Comparison of ENCODE assay signal across 17 cellular contexts in genomic region chr4:80074651-80075050, GRCh38. TPM values are rescaled to one million over a fixed set of nuclear protein-coding genes. Genes with fewer than 3 reads are reported as not detected.
DNase-seq lines count a peak whose midpoint lies in the region; ATAC-seq and TF ChIP-seq lines count a peak whose summit lies in the region.
"Had no signal": no experiment of that assay in that cellular context is flagged by ENCODE, and none has a peak within 500 bp of the region (broad histone marks: within the 10 kb centered on the region; RNA-seq: fewer than 3 reads in every experiment).

No MANE protein-coding gene starts in this region.

- TF ChIP-seq CTCF in HL-60 (IDR thresholded peaks at IDR 0.05; ENCODE audit: insufficient read depth, low read length) (no peak), sigmoid colon (IDR thresholded peaks at IDR 0.05) (no peak), dorsolateral prefrontal cortex (IDR thresholded peaks at IDR 0.05 in 54 of 56, conservative IDR thresholded peaks at IDR 0.05 in 2 of 56; ENCODE audit: low read depth in 1 of 56, partially characterized antibody in 56 of 56) (no peak), chondrocyte (IDR thresholded peaks at IDR 0.05) (no peak)

- DNase-seq in activated CD8-positive, alpha-beta memory T cell treated with anti-CD3 and anti-CD28 coated beads, Interleukin-2, amount 10 ng/mL, durations not matched to agents 7 days and 5 days: no peak
- no peak for DNase-seq in activated CD8-positive, alpha-beta memory T cell treated with anti-CD3 and anti-CD28 coated beads, Interleukin-2, amount 50 U/mL, for 4 hours
- DNase-seq in HL-60 (ENCODE audit: low read depth in 1 of 2, low spot score in 1 of 2) (no peak), sigmoid colon (no peak), dorsolateral prefrontal cortex (no peak), chondrocyte (ENCODE audit: low spot score) (no peak), NCI-H748 treated with DMSO at 0.1 percent for 48 hours (lab: John Stamatoyannopoulos, UW) (no peak)
- DNase-seq in activated T-helper 1 cell treated with anti-CD3 and anti-CD28 coated beads, Interleukin-12 subunit alpha, Interleukin-12 subunit beta, Interleukin-2, Interleukin-4 antibody, amounts not matched to agents 30 ng/mL and 10 ng/mL and 1 ng/mL, durations not matched to agents 14 hours and 24 hours and 36 hours (ENCODE audit: low spot score): no peak
- DNase-seq: activated naive CD8-positive, alpha-beta T cell treated with anti-CD3 and anti-CD28 coated beads for 36 hours; Calu3; head of caudate nucleus; NCI-H187 treated with DMSO at 0.1 percent for 48 hours; NCI-H510A; nucleus accumbens had no signal

- TF ChIP-seq POLR2A in sigmoid colon (IDR thresholded peaks at IDR 0.05): no peak

- no peaks in the 10 kb centered on the region for H3K9me3 ChIP-seq in sigmoid colon
- H3K9me3 ChIP-seq: breast epithelium, right atrium auricular region had no signal

- peaks cover 41% of the 10 kb centered on the region for H3K36me3 Mint-ChIP-seq in activated CD8-positive, alpha-beta memory T cell treated with anti-CD3 and anti-CD28 coated beads, Interleukin-2, amount 10 ng/mL, durations not matched to agents 7 days and 5 days
- peaks cover 26% of the 10 kb centered on the region for H3K36me3 Mint-ChIP-seq in activated T-helper 1 cell treated with anti-CD3 and anti-CD28 coated beads, Interleukin-12 subunit alpha, Interleukin-12 subunit beta, Interleukin-2, Interleukin-4 antibody, amounts not matched to agents 30 ng/mL and 10 ng/mL and 1 ng/mL, durations not matched to agents 14 hours and 24 hours and 36 hours (ENCODE audit: low read depth)
- H3K36me3 Mint-ChIP-seq in chondrocyte (ENCODE audit: low read depth): no peaks in the 10 kb centered on the region

- peaks cover 2% of the 10 kb centered on the region for H3K9me3 Mint-ChIP-seq in activated CD8-positive, alpha-beta memory T cell treated with anti-CD3 and anti-CD28 coated beads, Interleukin-2, amount 10 ng/mL, durations not matched to agents 7 days and 5 days (ENCODE audit: low read depth)
- peaks cover 6% of the 10 kb centered on the region for H3K9me3 Mint-ChIP-seq in activated T-helper 1 cell treated with anti-CD3 and anti-CD28 coated beads, Interleukin-12 subunit alpha, Interleukin-12 subunit beta, Interleukin-2, Interleukin-4 antibody, amounts not matched to agents 30 ng/mL and 10 ng/mL and 1 ng/mL, durations not matched to agents 14 hours and 24 hours and 36 hours
- no peaks in the 10 kb centered on the region for H3K9me3 Mint-ChIP-seq in chondrocyte (ENCODE audit: low read depth)
- H3K9me3 Mint-ChIP-seq: activated naive CD8-positive, alpha-beta T cell treated with anti-CD3 and anti-CD28 coated beads for 36 hours had no signal

- CTCF ChIA-PET in activated CD8-positive, alpha-beta memory T cell treated with anti-CD3 and anti-CD28 coated beads, Interleukin-2, amount 10 ng/mL, durations not matched to agents 7 days and 5 days (lab: Charles Lee): interaction anchor here (1.3 to 3.5 kb wide), 5 partner anchors 51 to 128 kb away, joined by 3 to 40 read pairs (median 16); no protein-coding TSS in a partner anchor

- intact Hi-C loops in activated T-helper 1 cell treated with anti-CD3 and anti-CD28 coated beads, Interleukin-12 subunit alpha, Interleukin-12 subunit beta, Interleukin-2, Interleukin-4 antibody, amounts not matched to agents 30 ng/mL and 10 ng/mL and 1 ng/mL, durations not matched to agents 14 hours and 24 hours and 36 hours (cut with micrococcal nuclease): loop anchor here (5.0 to 10.0 kb wide), 5 partner anchors 470 to 1420 kb away; partner anchors contain the start of genes BMP2K and PAQR3
- intact Hi-C loops in sigmoid colon (cut with DNase I) (loop anchor here (5.0 kb wide), 6 partner anchors 57 to 1122 kb away; no protein-coding TSS in a partner anchor), dorsolateral prefrontal cortex (cut with DNase I) (no loop called here)

- peak overlapping the region; percentile 98 for H3K27ac ChIP-seq in HL-60 (replicated peaks)
- peak overlapping the region; percentile 94 to 97 (median 95) for H3K27ac ChIP-seq in sigmoid colon
- no peak overlapping the region for H3K27ac ChIP-seq in dorsolateral prefrontal cortex

- no peaks in the 10 kb centered on the region for H3K36me3 ChIP-seq in sigmoid colon
- H3K36me3 ChIP-seq: breast epithelium, right atrium auricular region had no signal

- H3K27me3 ChIP-seq in HL-60 (ENCODE audit: insufficient read depth, poor library complexity, severe bottlenecking): no peaks in the 10 kb centered on the region
- H3K27me3 ChIP-seq in sigmoid colon: no peaks in the 10 kb centered on the region
- peaks cover 0 to 6% (median 0%) of the 10 kb centered on the region in 45 donors for H3K27me3 ChIP-seq in dorsolateral prefrontal cortex
- H3K27me3 ChIP-seq: breast epithelium, right atrium auricular region had no signal

- H3K4me3 ChIP-seq in HL-60 (replicated peaks; ENCODE audit: insufficient read depth, low read length): no peak overlapping the region
- no peak overlapping the region for H3K4me3 ChIP-seq in sigmoid colon
- no peak overlapping the region for H3K4me3 ChIP-seq in dorsolateral prefrontal cortex
- H3K4me3 ChIP-seq: breast epithelium, GM23338, right atrium auricular region had no signal

- no peak for TF ChIP-seq EP300 in sigmoid colon (IDR thresholded peaks at IDR 0.05)

- peak overlapping the region; percentile 89 for H3K27ac Mint-ChIP-seq in activated CD8-positive, alpha-beta memory T cell treated with anti-CD3 and anti-CD28 coated beads, Interleukin-2, amount 10 ng/mL, durations not matched to agents 7 days and 5 days
- peak overlapping the region; percentile 95 for H3K27ac Mint-ChIP-seq in activated T-helper 1 cell treated with anti-CD3 and anti-CD28 coated beads, Interleukin-12 subunit alpha, Interleukin-12 subunit beta, Interleukin-2, Interleukin-4 antibody, amounts not matched to agents 30 ng/mL and 10 ng/mL and 1 ng/mL, durations not matched to agents 14 hours and 24 hours and 36 hours
- H3K27ac Mint-ChIP-seq in chondrocyte (ENCODE audit: unreplicated experiment): no peak overlapping the region
- H3K27ac Mint-ChIP-seq: activated naive CD8-positive, alpha-beta T cell treated with anti-CD3 and anti-CD28 coated beads for 36 hours; GM23338 had no signal

- H3K4me1 Mint-ChIP-seq in activated CD8-positive, alpha-beta memory T cell treated with anti-CD3 and anti-CD28 coated beads, Interleukin-2, amount 10 ng/mL, durations not matched to agents 7 days and 5 days: peaks cover 72% of the 10 kb centered on the region
- H3K4me1 Mint-ChIP-seq in activated T-helper 1 cell treated with anti-CD3 and anti-CD28 coated beads, Interleukin-12 subunit alpha, Interleukin-12 subunit beta, Interleukin-2, Interleukin-4 antibody, amounts not matched to agents 30 ng/mL and 10 ng/mL and 1 ng/mL, durations not matched to agents 14 hours and 24 hours and 36 hours (ENCODE audit: low read depth): peaks cover 83% of the 10 kb centered on the region
- peaks cover 29% of the 10 kb centered on the region for H3K4me1 Mint-ChIP-seq in chondrocyte (ENCODE audit: low read depth)

- ATAC-seq in activated CD8-positive, alpha-beta memory T cell treated with anti-CD3 and anti-CD28 coated beads, Interleukin-2, amount 10 ng/mL, durations not matched to agents 7 days and 5 days: no peak
- ATAC-seq: GM23338 had no signal

- H3K4me1 ChIP-seq in sigmoid colon: peaks cover 0 to 32% (median 22%) of the 10 kb centered on the region in 4 donors
- H3K4me1 ChIP-seq: breast epithelium had no signal

- no peaks in the 10 kb centered on the region for H3K27me3 Mint-ChIP-seq in activated CD8-positive, alpha-beta memory T cell treated with anti-CD3 and anti-CD28 coated beads, Interleukin-2, amount 10 ng/mL, durations not matched to agents 7 days and 5 days
- peaks cover 1% of the 10 kb centered on the region for H3K27me3 Mint-ChIP-seq in activated T-helper 1 cell treated with anti-CD3 and anti-CD28 coated beads, Interleukin-12 subunit alpha, Interleukin-12 subunit beta, Interleukin-2, Interleukin-4 antibody, amounts not matched to agents 30 ng/mL and 10 ng/mL and 1 ng/mL, durations not matched to agents 14 hours and 24 hours and 36 hours (ENCODE audit: insufficient read depth)
- peaks cover 2% of the 10 kb centered on the region for H3K27me3 Mint-ChIP-seq in chondrocyte (ENCODE audit: low read depth)

- no peak overlapping the region for H3K4me3 Mint-ChIP-seq in activated CD8-positive, alpha-beta memory T cell treated with anti-CD3 and anti-CD28 coated beads, Interleukin-2, amount 10 ng/mL, durations not matched to agents 7 days and 5 days
- peak overlapping the region; percentile 40 for H3K4me3 Mint-ChIP-seq in activated T-helper 1 cell treated with anti-CD3 and anti-CD28 coated beads, Interleukin-12 subunit alpha, Interleukin-12 subunit beta, Interleukin-2, Interleukin-4 antibody, amounts not matched to agents 30 ng/mL and 10 ng/mL and 1 ng/mL, durations not matched to agents 14 hours and 24 hours and 36 hours
- H3K4me3 Mint-ChIP-seq in chondrocyte (ENCODE audit: unreplicated experiment): no peak overlapping the region
- H3K4me3 Mint-ChIP-seq: activated naive CD8-positive, alpha-beta T cell treated with anti-CD3 and anti-CD28 coated beads for 36 hours; GM23338 had no signal

RNA-seq across cellular contexts. Expression of gene ANTXR2, which starts 1.6 kb away (rescaled TPM):
- total RNA-seq in activated CD8-positive, alpha-beta memory T cell treated with anti-CD3 and anti-CD28 coated beads, Interleukin-2, amount 10 ng/mL, durations not matched to agents 7 days and 5 days: 10 to 100 TPM; 52.0 to 55.0 TPM
- 24.9 and 29.8 TPM in 2 replicates for total RNA-seq in activated T-helper 1 cell treated with anti-CD3 and anti-CD28 coated beads, Interleukin-12 subunit alpha, Interleukin-12 subunit beta, Interleukin-2, Interleukin-4 antibody, amounts not matched to agents 30 ng/mL and 10 ng/mL and 1 ng/mL, durations not matched to agents 14 hours and 24 hours and 36 hours
- 100 to 1,000 TPM; 170 to 237 (median 212) TPM for total RNA-seq in sigmoid colon
- 10 to 100 TPM; 11.4 to 28.5 (median 13.4) TPM for polyA plus RNA-seq in sigmoid colon
- total RNA-seq in dorsolateral prefrontal cortex: 10 to 100 TPM in 23 of 120 experiments, 1 to 10 TPM in 97; 3.0 to 17.1 (median 7.2) TPM
- total RNA-seq in chondrocyte: 19.0 to 32.1 TPM (median 27.0 TPM) in 3 replicates

Comparison
In these comparisons a context has a peak if more than half of its experiments do, and no peak if none do; other contexts are left out.
1. H3K27ac ChIP-seq: peak in HL-60 (single experiment) and sigmoid colon (4 of 4); none in dorsolateral prefrontal cortex (0 of 59).
2. intact Hi-C loops: an anchor here in activated T-helper 1 cell treated with anti-CD3 and anti-CD28 coated beads, Interleukin-12 subunit alpha, Interleukin-12 subunit beta, Interleukin-2, Interleukin-4 antibody, amounts not matched to agents 30 ng/mL and 10 ng/mL and 1 ng/mL, durations not matched to agents 14 hours and 24 hours and 36 hours (5.0 to 10.0 kb wide) and sigmoid colon (5.0 kb wide); none called in dorsolateral prefrontal cortex.